ENCODE assay signal across 9 cellular contexts in the genomic region with DNA sequence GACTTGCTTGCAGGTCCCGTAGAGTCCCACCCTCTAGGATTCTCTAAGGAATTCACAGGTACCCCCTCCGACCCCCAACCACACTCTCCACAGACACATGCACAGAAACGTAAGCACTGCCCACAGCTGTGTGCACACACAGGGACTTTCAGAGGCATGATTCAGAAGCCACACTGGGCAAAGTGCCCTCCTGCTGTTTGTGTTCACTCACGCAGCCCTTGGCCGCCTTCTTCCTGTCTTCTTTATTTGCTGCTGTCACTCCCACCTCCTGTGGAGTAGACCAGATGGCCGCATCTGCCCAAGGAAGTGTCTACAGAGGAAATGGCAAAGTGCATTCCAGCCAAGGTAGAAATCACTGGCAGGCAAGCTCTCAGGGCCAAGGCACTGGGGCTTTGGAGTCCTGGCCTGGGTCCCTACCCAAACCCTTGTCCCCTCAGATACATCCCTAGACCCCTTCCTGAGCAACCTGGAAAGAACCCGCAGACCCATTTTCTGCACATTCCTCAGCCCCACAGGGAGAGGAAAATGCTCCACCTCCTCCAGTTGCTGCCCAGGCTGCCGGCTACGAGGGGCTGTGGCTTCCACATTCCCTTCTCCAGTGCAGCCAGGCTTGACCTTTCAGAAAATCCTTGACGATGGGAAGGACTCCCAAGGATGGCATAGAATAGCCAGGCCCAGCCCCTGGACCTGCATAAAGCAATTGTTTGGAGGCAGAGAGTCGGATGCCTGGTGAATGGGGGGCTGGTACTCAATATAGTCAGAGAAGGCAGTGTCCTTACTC. TPM values are rescaled to one million over a fixed set of nuclear protein-coding genes. Genes with fewer than 3 reads are reported as not detected.
A peak's percentile ranks its signal among the peaks of the same experiment; 100 is the strongest.
DNase-seq lines count a peak whose midpoint lies in the region; ATAC-seq and TF ChIP-seq lines count a peak whose summit lies in the region.
"Had no signal": no experiment of that assay in that cellular context is flagged by ENCODE, and none has a peak within 500 bp of the region (broad histone marks: within the 10 kb centered on the region; RNA-seq: fewer than 3 reads in every experiment).

No MANE protein-coding gene starts in this region.

- no peak overlapping the region for H2BK5ac ChIP-seq in neuronal stem cell (ENCODE audit: low read length)

- no peak for TF ChIP-seq CTCF in Panc1 (IDR thresholded peaks at IDR 0.05)

- H3K27me3 ChIP-seq in Panc1 (ENCODE audit: control insufficient read depth, insufficient read depth, low read length) (no peaks in the 10 kb centered on the region), neuronal stem cell (ENCODE audit: control insufficient read depth in 3 of 3, insufficient read depth in 3 of 3, low read depth in 1 of 3, low read length in 3 of 3) (peaks cover 0 to 8% (median 0%) of the 10 kb centered on the region in 3 experiments)

- no peak overlapping the region for H3K23ac ChIP-seq in neuronal stem cell (ENCODE audit: low read depth, low read length, poor library complexity)

- H3K4me3 ChIP-seq in Panc1 (ENCODE audit: low read depth in 2 of 2, low read length in 2 of 2) (no peak overlapping the region), neuronal stem cell (ENCODE audit: low read length in 2 of 2) (no peak overlapping the region)

- H2BK120ac ChIP-seq in neuronal stem cell (ENCODE audit: low read depth, low read length): no peak overlapping the region

- no peak overlapping the region for H3K9ac ChIP-seq in neuronal stem cell (ENCODE audit: low read depth, low read length, poor library complexity)

- no peak overlapping the region for H2BK15ac ChIP-seq in neuronal stem cell (ENCODE audit: low read length)

- no peak overlapping the region for H3K4ac ChIP-seq in neuronal stem cell (ENCODE audit: low read length)

- in situ Hi-C loops in Panc1 (cut with HindIII; ENCODE audit: low pct_unique_long_range_greater_than_20kb, low sequenced_read_pairs): no loop called here

- CTCF ChIA-PET in Panc1 (lab: Charles Lee): no interaction called here

- no peak overlapping the region for H2BK12ac ChIP-seq in neuronal stem cell (ENCODE audit: low read length)

- ATAC-seq in HG03442 (IDR thresholded peaks at IDR 0.05; ENCODE audit: unreplicated experiment): peak; percentile 40
- ATAC-seq in Panc1: peak; percentile 95
- no peak for ATAC-seq in HG03039 (IDR thresholded peaks at IDR 0.05; ENCODE audit: unreplicated experiment)
- no peak for ATAC-seq in GM21528 (IDR thresholded peaks at IDR 0.05; ENCODE audit: low FRiP score, unreplicated experiment)

- H2AK5ac ChIP-seq in neuronal stem cell (ENCODE audit: low read depth, low read length): peak overlapping the region; percentile 20

- no peak overlapping the region for H3K4me2 ChIP-seq in neuronal stem cell (ENCODE audit: insufficient read depth, low read length, poor library complexity, severe bottlenecking)

- H3K14ac ChIP-seq in neuronal stem cell (ENCODE audit: low read length): no peak overlapping the region

- H4K91ac ChIP-seq in neuronal stem cell (ENCODE audit: low read depth, low read length, poor library complexity): no peak overlapping the region

- H3K79me1 ChIP-seq in neuronal stem cell (ENCODE audit: low read depth, low read length): no peaks in the 10 kb centered on the region

- H4K8ac ChIP-seq in neuronal stem cell (ENCODE audit: low read depth, low read length): no peak overlapping the region

- peak overlapping the region; percentile 69 for H2AFZ ChIP-seq in neuronal stem cell (ENCODE audit: low read length)

- no peaks in the 10 kb centered on the region for H3K36me3 ChIP-seq in Panc1 (ENCODE audit: control insufficient read depth, insufficient read depth, low read length)
- no peaks in the 10 kb centered on the region for H3K36me3 ChIP-seq in neuronal stem cell (replicated peaks in 1 of 2; ENCODE audit: control insufficient read depth in 2 of 2, insufficient read depth in 2 of 2, low read length in 2 of 2)
- H3K36me3 ChIP-seq: neutrophil had no signal

- DNase-seq in activated CD8-positive, alpha-beta memory T cell treated with anti-CD3 and anti-CD28 coated beads for 24 hours: peak; percentile 54
- no peak for DNase-seq in activated CD8-positive, alpha-beta memory T cell treated with anti-CD3 and anti-CD28 coated beads, Interleukin-2, amount 50 U/mL, for 4 hours
- no peak for DNase-seq in Panc1 (ENCODE audit: low read depth, low spot score)
- DNase-seq in ecto neural progenitor cell (ENCODE audit: low spot score): peak; percentile 51
- no peak for DNase-seq in neuronal stem cell (ENCODE audit: low spot score)

- peak overlapping the region; percentile 45 for H3K18ac ChIP-seq in neuronal stem cell (ENCODE audit: low read length)

- no CpG with 5 or more reads among the region's 11 CpGs for WGBS in neuronal stem cell (ENCODE audit: extremely low coverage in 2 of 2, insufficient read length in 2 of 2, insufficient replicate concordance in 1 of 2), 2 donors

- no peaks in the 10 kb centered on the region for H3K9me3 ChIP-seq in Panc1 (ENCODE audit: control insufficient read depth, insufficient read depth, low read depth, low read length)
- H3K9me3 ChIP-seq in neuronal stem cell (replicated peaks in 1 of 2; ENCODE audit: control insufficient read depth in 2 of 2, insufficient read depth in 1 of 2, low read depth in 1 of 2, low read length in 2 of 2): peaks cover 0 to 3% of the 10 kb centered on the region in 2 donors
- H3K9me3 ChIP-seq: neutrophil had no signal

- no peak overlapping the region for H3K27ac ChIP-seq in Panc1 (ENCODE audit: low read length)
- no peak overlapping the region for H3K27ac ChIP-seq in neuronal stem cell (replicated peaks; ENCODE audit: low read length)
- H3K27ac ChIP-seq: neutrophil had no signal

- POLR2A ChIA-PET in Panc1 (lab: Charles Lee): no interaction called here

- intact Hi-C loops in Panc1 (cut with micrococcal nuclease; ENCODE audit: unreplicated experiment): loop anchor here (10.0 kb wide), 1 partner anchor 144 kb away; no protein-coding TSS in a partner anchor

- H3K4me1 ChIP-seq in Panc1 (ENCODE audit: control insufficient read depth, insufficient read depth, low read length) (0 out of 2 replicates have a peak, but pooled peaks cover 3% of the 10 kb centered on the region), neuronal stem cell (ENCODE audit: control insufficient read depth in 2 of 2, insufficient read depth in 1 of 2, low read depth in 1 of 2, low read length in 2 of 2) (peaks cover 10 to 15% of the 10 kb centered on the region in 2 donors)

- no TSS peak for BruUV-seq in Panc1 (replicated peaks; lab: Mats Ljungman, UMichigan)

RNA-seq across cellular contexts. Expression of gene GIMAP8, which starts 21.6 kb away (rescaled TPM):
- 0.10 TPM for total RNA-seq in Panc1 (2021; ENCODE audit: unreplicated experiment)
- polyA plus RNA-seq in Panc1 (2012; ENCODE audit: insufficient read length): not detected
- polyA plus RNA-seq in neuronal stem cell (2013, experiment 1 of 2): not detected
- not detected for polyA plus RNA-seq in neuronal stem cell (2013, experiment 2 of 2)

RNA-seq across cellular contexts. Expression of gene ZNF775, which starts 49.7 kb away (rescaled TPM):
- 14.7 TPM for total RNA-seq in Panc1 (2021; ENCODE audit: unreplicated experiment)
- polyA plus RNA-seq in Panc1 (2012; ENCODE audit: insufficient read length): 14.8 TPM
- 15.9 TPM for polyA plus RNA-seq in neuronal stem cell (2013, experiment 1 of 2)
- 15.7 TPM for polyA plus RNA-seq in neuronal stem cell (2013, experiment 2 of 2)

Comparison
In these comparisons a context has a peak if more than half of its experiments do, and no peak if none do; other contexts are left out.
1. DNase-seq: peak in activated CD8-positive, alpha-beta memory T cell treated with anti-CD3 and anti-CD28 coated beads for 24 hours (single experiment) and ecto neural progenitor cell (single experiment); none in activated CD8-positive, alpha-beta memory T cell treated with anti-CD3 and anti-CD28 coated beads, Interleukin-2, amount 50 U/mL, for 4 hours (single experiment), Panc1 (single experiment) and neuronal stem cell (single experiment).
2. ATAC-seq: peak in HG03442 (single experiment) and Panc1 (single experiment); none in HG03039 (single experiment) and GM21528 (single experiment).